Comparison of ENCODE assay signal across 18 cellular contexts in genomic region chr1:52037402-52037814, GRCh38. TPM values are rescaled to one million over a fixed set of nuclear protein-coding genes. Genes with fewer than 3 reads are reported as not detected.
A peak's percentile ranks its signal among the peaks of the same experiment; 100 is the strongest.
DNase-seq lines count a peak whose midpoint lies in the region; ATAC-seq and TF ChIP-seq lines count a peak whose summit lies in the region.
"Had no signal": no experiment of that assay in that cellular context is flagged by ENCODE, and none has a peak within 500 bp of the region (broad histone marks: within the 10 kb centered on the region; RNA-seq: fewer than 3 reads in every experiment).

No MANE protein-coding gene starts in this region.

- no peak overlapping the region for H3K4me3 ChIP-seq in sigmoid colon

- no peaks in the 10 kb centered on the region for H3K9me3 Mint-ChIP-seq in WTC11
- H3K9me3 Mint-ChIP-seq in activated CD4-positive, alpha-beta memory T cell treated with anti-CD3 and anti-CD28 coated beads for 36 hours, result no peaks in the 10 kb centered on the region
- H3K9me3 Mint-ChIP-seq: activated naive CD8-positive, alpha-beta T cell treated with anti-CD3 and anti-CD28 coated beads, Interleukin-2, amount 50 U/mL, for 24 hours; central memory CD8-positive, alpha-beta T cell; endodermal cell; immature natural killer cell; mesothelial cell of epicardium; stimulated activated memory B cell treated with anti-CD40 and anti-IgM and Interleukin-4, amounts not matched to agents 10 μg/mL and 1 μg/mL and 100 μg/mL, for 72 hours; type B pancreatic cell had no signal

- POLR2A ChIA-PET in WTC11 (lab: Charles Lee), result no interaction called here
- POLR2A ChIA-PET in activated CD4-positive, alpha-beta memory T cell treated with anti-CD3 and anti-CD28 coated beads for 36 hours (lab: Charles Lee), result interaction anchor here (0.6 kb wide), 1 partner anchor 1812 kb away, joined by 3 read pairs; no protein-coding TSS in a partner anchor

- no peaks in the 10 kb centered on the region for H3K27me3 ChIP-seq in sigmoid colon

- 65 to 81% methylated on average over 5 of the region's 5 CpGs for WGBS in sigmoid colon, 2 donors

- peaks cover 0 to 9% (median 6%) of the 10 kb centered on the region in 4 donors for H3K4me1 ChIP-seq in sigmoid colon

- no peaks in the 10 kb centered on the region for H3K27me3 Mint-ChIP-seq in WTC11 (ENCODE audit: low read depth)
- H3K27me3 Mint-ChIP-seq in activated CD4-positive, alpha-beta memory T cell treated with anti-CD3 and anti-CD28 coated beads for 36 hours, result no peaks in the 10 kb centered on the region
- H3K27me3 Mint-ChIP-seq: activated naive CD8-positive, alpha-beta T cell treated with anti-CD3 and anti-CD28 coated beads, Interleukin-2, amount 50 U/mL, for 24 hours; central memory CD8-positive, alpha-beta T cell; stimulated activated memory B cell treated with anti-CD40 and anti-IgM and Interleukin-4, amounts not matched to agents 10 μg/mL and 1 μg/mL and 100 μg/mL, for 72 hours; T-helper 17 cell; type B pancreatic cell had no signal

- no peak for TF ChIP-seq EP300 in sigmoid colon (IDR thresholded peaks at IDR 0.05)

- TF ChIP-seq POLR2A in sigmoid colon (IDR thresholded peaks at IDR 0.05), result no peak

- ATAC-seq in WTC11 (no peak), HG03520 (IDR thresholded peaks at IDR 0.05; ENCODE audit: unreplicated experiment) (no peak)
- ATAC-seq: activated naive CD8-positive, alpha-beta T cell treated with anti-CD3 and anti-CD28 coated beads, Interleukin-2, amount 50 U/mL, for 24 hours; stimulated activated memory B cell treated with anti-CD40 and anti-IgM and Interleukin-4, amounts not matched to agents 10 μg/mL and 1 μg/mL and 100 μg/mL, for 72 hours; T-helper 17 cell had no signal

- H3K9me3 ChIP-seq in sigmoid colon, result no peaks in the 10 kb centered on the region

- DNase-seq in D341Med (ENCODE audit: low spot score) (peak; percentile 42), M059J (ENCODE audit: low read depth) (peak; percentile 62), WTC11 (ENCODE audit: low spot score) (no peak), left kidney (ENCODE audit: low read depth, low spot score) (peak; percentile 15), sigmoid colon (no peak), NCI-H1105 (lab: John Stamatoyannopoulos, UW) (no peak)
- no peak for DNase-seq in activated CD4-positive, alpha-beta memory T cell treated with anti-CD3 and anti-CD28 coated beads for 36 hours
- DNase-seq: activated naive CD8-positive, alpha-beta T cell treated with anti-CD3 and anti-CD28 coated beads, Interleukin-2, amount 50 U/mL, for 24 hours; activated T-cell treated with anti-CD3 and anti-CD28 coated beads, Interleukin-2, amount 50 U/mL, for 1 hour; endodermal cell; immature natural killer cell; NCI-H1436; T-helper 17 cell had no signal

- no peak overlapping the region for H3K4me3 Mint-ChIP-seq in WTC11
- H3K4me3 Mint-ChIP-seq in activated CD4-positive, alpha-beta memory T cell treated with anti-CD3 and anti-CD28 coated beads for 36 hours, result no peak overlapping the region
- H3K4me3 Mint-ChIP-seq: activated naive CD8-positive, alpha-beta T cell treated with anti-CD3 and anti-CD28 coated beads, Interleukin-2, amount 50 U/mL, for 24 hours; central memory CD8-positive, alpha-beta T cell; endodermal cell; immature natural killer cell; mesothelial cell of epicardium; stimulated activated memory B cell treated with anti-CD40 and anti-IgM and Interleukin-4, amounts not matched to agents 10 μg/mL and 1 μg/mL and 100 μg/mL, for 72 hours; T-helper 17 cell; type B pancreatic cell had no signal

- intact Hi-C loops in activated CD4-positive, alpha-beta memory T cell treated with anti-CD3 and anti-CD28 coated beads for 36 hours (cut with micrococcal nuclease), result no loop called here
- intact Hi-C loops in sigmoid colon (cut with DNase I), result no loop called here

- H3K27ac Mint-ChIP-seq in WTC11, result no peak overlapping the region
- no peak overlapping the region for H3K27ac Mint-ChIP-seq in activated CD4-positive, alpha-beta memory T cell treated with anti-CD3 and anti-CD28 coated beads for 36 hours
- H3K27ac Mint-ChIP-seq: activated naive CD8-positive, alpha-beta T cell treated with anti-CD3 and anti-CD28 coated beads, Interleukin-2, amount 50 U/mL, for 24 hours; endodermal cell; mesothelial cell of epicardium; stimulated activated memory B cell treated with anti-CD40 and anti-IgM and Interleukin-4, amounts not matched to agents 10 μg/mL and 1 μg/mL and 100 μg/mL, for 72 hours; T-helper 17 cell; type B pancreatic cell had no signal

- peaks cover 0 to 42% (median 4%) of the 10 kb centered on the region in 4 donors for H3K36me3 ChIP-seq in sigmoid colon

- peaks cover 9% of the 10 kb centered on the region for H3K4me1 Mint-ChIP-seq in WTC11
- peaks cover 8% of the 10 kb centered on the region for H3K4me1 Mint-ChIP-seq in activated CD4-positive, alpha-beta memory T cell treated with anti-CD3 and anti-CD28 coated beads for 36 hours (ENCODE audit: low read depth)

- H3K27ac ChIP-seq in sigmoid colon, result no peak overlapping the region

- TF ChIP-seq CTCF in WTC11 (IDR thresholded peaks at IDR 0.05), result no peak
- no peak for TF ChIP-seq CTCF in sigmoid colon (IDR thresholded peaks at IDR 0.05)

- CTCF ChIA-PET in WTC11 (lab: Charles Lee), result no interaction called here
- CTCF ChIA-PET in activated CD4-positive, alpha-beta memory T cell treated with anti-CD3 and anti-CD28 coated beads for 36 hours (lab: Charles Lee), result no interaction called here

- H3K36me3 Mint-ChIP-seq in WTC11, result peaks cover 24% of the 10 kb centered on the region
- H3K36me3 Mint-ChIP-seq in activated CD4-positive, alpha-beta memory T cell treated with anti-CD3 and anti-CD28 coated beads for 36 hours, result peaks cover 18% of the 10 kb centered on the region
- H3K36me3 Mint-ChIP-seq: type B pancreatic cell had no signal

TF ChIP-seq in WTC11, 78 proteins besides CTCF, POLR2A, EP300 and RAD21:
- TF ChIP-seq RELA (CRISPR knock-in tag; IDR thresholded peaks at IDR 0.05; ENCODE audit: borderline replicate concordance) (no peak), GABPB1 (CRISPR knock-in tag; IDR thresholded peaks at IDR 0.05) (peak; percentile 76)

RNA-seq across cellular contexts. Expression of gene KTI12, which starts 3.8 kb away (rescaled TPM):
- total RNA-seq in M059J (2014; rRNA removed; shearing (Covaris generic)), result 16.0 and 25.4 TPM in 2 replicates
- total RNA-seq in WTC11 (2021), result 9.4 to 10.1 TPM (median 9.9 TPM) in 3 replicates
- 10 to 100 TPM; 11.2 to 12.6 TPM for total RNA-seq in activated CD4-positive, alpha-beta memory T cell treated with anti-CD3 and anti-CD28 coated beads for 36 hours
- 10 to 100 TPM in 3 of 4 donors, 1 to 10 TPM in 1; 8.2 to 15.0 (median 11.0) TPM for total RNA-seq in sigmoid colon
- 1 to 10 TPM; 4.9 to 9.6 (median 6.0) TPM for polyA plus RNA-seq in sigmoid colon

RNA-seq across cellular contexts. Expression of gene TXNDC12, which starts 17.6 kb away (rescaled TPM):
- total RNA-seq in M059J (2014; rRNA removed; shearing (Covaris generic)), result 91.3 and 116 TPM in 2 replicates
- total RNA-seq in WTC11 (2021), result 80.6 to 89.2 TPM (median 80.9 TPM) in 3 replicates
- 10 to 100 TPM; 35.0 to 35.1 TPM for total RNA-seq in activated CD4-positive, alpha-beta memory T cell treated with anti-CD3 and anti-CD28 coated beads for 36 hours
- 10 to 100 TPM; 20.8 to 27.1 (median 26.3) TPM for total RNA-seq in sigmoid colon
- 10 to 100 TPM in 2 of 3 donors, 1 to 10 TPM in 1; 9.0 to 33.3 (median 16.9) TPM for polyA plus RNA-seq in sigmoid colon

RNA-seq across cellular contexts. Expression of gene BTF3L4, which starts 18.7 kb away (rescaled TPM):
- 95.2 and 130 TPM in 2 replicates for total RNA-seq in M059J (2014; rRNA removed; shearing (Covaris generic))
- total RNA-seq in WTC11 (2021) (74.7 to 89.4 TPM (median 79.0 TPM) in 3 replicates), sigmoid colon (10 to 100 TPM; 42.9 to 58.1 (median 51.1) TPM)
- total RNA-seq in activated CD4-positive, alpha-beta memory T cell treated with anti-CD3 and anti-CD28 coated beads for 36 hours, result 10 to 100 TPM; 32.5 to 35.2 TPM
- 10 to 100 TPM; 22.2 to 30.0 (median 27.3) TPM for polyA plus RNA-seq in sigmoid colon

RNA-seq across cellular contexts. Expression of gene RAB3B, which starts 46.9 kb away (rescaled TPM):
- 7.4 and 12.6 TPM in 2 replicates for total RNA-seq in M059J (2014; rRNA removed; shearing (Covaris generic))
- total RNA-seq in WTC11 (2021), result 33.7 to 36.9 TPM (median 34.1 TPM) in 3 replicates
- under 1 TPM; 0.17 to 0.21 TPM for total RNA-seq in activated CD4-positive, alpha-beta memory T cell treated with anti-CD3 and anti-CD28 coated beads for 36 hours
- total RNA-seq in sigmoid colon, result 1 to 10 TPM; 1.5 to 4.3 (median 3.5) TPM
- polyA plus RNA-seq in sigmoid colon, result 1 to 10 TPM; 1.5 to 3.2 (median 2.4) TPM
- polyA plus RNA-seq: immature natural killer cell had no signal

Comparison
In these comparisons a context has a peak if more than half of its experiments do, and no peak if none do; other contexts are left out.
1. DNase-seq: peak in D341Med (single experiment), M059J (single experiment) and left kidney (single experiment); none in WTC11 (single experiment), activated CD4-positive, alpha-beta memory T cell treated with anti-CD3 and anti-CD28 coated beads for 36 hours (single experiment), sigmoid colon (single experiment) and NCI-H1105 (single experiment).